9 cellular contexts compared by ENCODE assay signal in the genomic region with DNA sequence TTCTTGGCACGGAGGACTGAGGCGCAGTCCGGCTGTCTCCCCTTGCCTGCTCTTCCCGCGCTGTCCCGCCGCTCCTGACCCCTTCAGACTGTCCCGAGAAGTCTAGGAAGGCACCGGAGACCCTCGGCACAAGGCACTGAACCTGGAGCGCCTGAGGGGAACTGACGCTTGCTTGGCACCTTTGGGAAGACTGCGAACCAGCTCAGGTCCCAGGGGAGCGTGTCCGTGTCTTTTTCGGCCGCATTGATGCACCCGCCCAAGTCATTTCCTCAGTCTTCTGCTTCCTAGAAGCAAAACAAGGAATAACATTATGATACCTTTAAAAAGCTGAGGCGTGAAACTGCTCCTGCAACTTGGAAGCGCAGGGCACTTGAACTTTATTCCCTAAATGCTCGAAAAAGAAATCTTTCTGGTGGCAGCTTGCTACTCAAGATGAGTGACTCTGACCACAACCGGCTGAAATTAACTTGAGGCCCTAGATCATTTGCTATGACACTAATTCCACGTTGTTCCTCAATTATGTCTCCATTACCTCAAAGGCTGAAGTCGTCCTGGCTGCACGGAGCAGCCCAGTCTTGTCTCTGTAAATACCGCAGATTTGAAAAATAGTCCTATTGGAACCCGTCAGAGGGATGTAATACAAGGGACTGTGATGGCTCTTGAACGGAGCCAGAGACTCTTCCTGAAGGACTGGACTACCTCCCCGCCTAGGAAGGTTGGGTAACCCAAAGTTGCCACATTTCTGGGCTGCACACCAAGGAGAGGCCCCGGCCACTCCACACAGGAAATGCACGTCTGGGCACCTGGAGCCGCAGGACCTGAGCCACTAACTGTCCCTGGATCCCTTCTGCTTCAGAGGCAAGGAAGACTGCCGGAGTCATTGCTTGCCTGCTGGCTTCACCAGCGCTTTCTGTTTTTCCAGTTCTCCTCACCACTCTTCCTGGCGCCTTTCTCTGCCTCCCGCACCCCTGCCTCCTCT. TPM values are rescaled to one million over a fixed set of nuclear protein-coding genes. Genes with fewer than 3 reads are reported as not detected.
DNase-seq lines count a peak whose midpoint lies in the region; ATAC-seq, FAIRE-seq and TF ChIP-seq lines count a peak whose summit lies in the region.
"Had no signal": no experiment of that assay in that cellular context is flagged by ENCODE, and none has a peak within 500 bp of the region (broad histone marks: within the 10 kb centered on the region; RNA-seq: fewer than 3 reads in every experiment).

No MANE protein-coding gene starts in this region.

- no peak for DNase-seq in CD8-positive, alpha-beta memory T cell
- peak; percentile 71 for DNase-seq in NB4 (ENCODE audit: low read depth)
- peak; percentile 41 for DNase-seq in endothelial cell of umbilical vein (ENCODE audit: low read depth, low spot score)
- no peak for DNase-seq in stimulated activated naive CD4-positive, alpha-beta T cell (lab: John Stamatoyannopoulos, UW)
- no peak for DNase-seq in head of caudate nucleus
- no peak for DNase-seq in HuH-7.5 (ENCODE audit: low spot score)

- H3K4me1 Mint-ChIP-seq in CD8-positive, alpha-beta memory T cell: peaks cover 4 to 16% (median 6%) of the 10 kb centered on the region in 3 donors

- H3K27ac ChIP-seq in CD8-positive, alpha-beta memory T cell (ENCODE audit: low read depth, low read length): no peak overlapping the region
- H3K27ac ChIP-seq in endothelial cell of umbilical vein (ENCODE audit: insufficient read depth, low read depth, low read length) (peak overlapping the region; percentile 85), parathyroid adenoma (peak overlapping the region; percentile 67)

- H3K36me3 Mint-ChIP-seq in CD8-positive, alpha-beta memory T cell: no peaks in the 10 kb centered on the region

- H3K9ac ChIP-seq in endothelial cell of umbilical vein (replicated peaks; ENCODE audit: extremely low read depth, insufficient read depth, low read length) (peak overlapping the region; percentile 95), parathyroid adenoma (no peak overlapping the region)

- dilution Hi-C loops in endothelial cell of umbilical vein (cut with MboI; ENCODE audit: extremely low pct_ligation_motif_present, low sequenced_read_pairs): loop anchor here (25.0 kb wide), 1 partner anchor 184 kb away; no protein-coding TSS in a partner anchor

- CTCF ChIA-PET in CD8-positive, alpha-beta memory T cell (lab: Charles Lee): no interaction called here
- CTCF ChIA-PET in endothelial cell of umbilical vein (lab: Charles Lee): interaction anchor here (0.7 to 2.1 kb wide), 6 partner anchors 16 to 172 kb away, joined by 3 to 12 read pairs (median 4); no protein-coding TSS in a partner anchor

- BruUV-seq in endothelial cell of umbilical vein (replicated peaks; lab: Mats Ljungman, UMichigan): TSS peak; percentile 20

- ATAC-seq in HG02763 (IDR thresholded peaks at IDR 0.05; ENCODE audit: unreplicated experiment): no peak

- no peaks in the 10 kb centered on the region for H3K9me3 ChIP-seq in CD8-positive, alpha-beta memory T cell (ENCODE audit: low read length)
- no peaks in the 10 kb centered on the region for H3K9me3 ChIP-seq in endothelial cell of umbilical vein (replicated peaks; ENCODE audit: control insufficient read depth, insufficient read depth, low read length)
- H3K9me3 ChIP-seq in parathyroid adenoma (ENCODE audit: control insufficient read depth, low read length): no peaks in the 10 kb centered on the region

- no peaks in the 10 kb centered on the region for H3K9me3 Mint-ChIP-seq in CD8-positive, alpha-beta memory T cell

- no peaks in the 10 kb centered on the region for H3K36me3 ChIP-seq in CD8-positive, alpha-beta memory T cell (ENCODE audit: insufficient read depth, low read length)
- no peaks in the 10 kb centered on the region for H3K36me3 ChIP-seq in endothelial cell of umbilical vein (ENCODE audit: control insufficient read depth in 2 of 2, extremely low read depth in 1 of 2, insufficient read depth in 2 of 2, low read length in 2 of 2)
- no peaks in the 10 kb centered on the region for H3K36me3 ChIP-seq in parathyroid adenoma (ENCODE audit: control insufficient read depth, insufficient read depth, low read length)
- H3K36me3 ChIP-seq: WERI-Rb-1 had no signal

- no peak for FAIRE-seq in endothelial cell of umbilical vein (lab: Jason Lieb, UNC)

- H3K79me2 ChIP-seq in endothelial cell of umbilical vein (ENCODE audit: control insufficient read depth, insufficient read depth, low read length) (peaks cover 35% of the 10 kb centered on the region), parathyroid adenoma (no peaks in the 10 kb centered on the region)

- H3K4me3 ChIP-seq in CD8-positive, alpha-beta memory T cell (ENCODE audit: low read length): no peak overlapping the region
- peak overlapping the region; percentile 27 for H3K4me3 ChIP-seq in NB4 (ENCODE audit: low read depth, low read length)
- H3K4me3 ChIP-seq in endothelial cell of umbilical vein (replicated peaks in 1 of 3; ENCODE audit: insufficient read depth in 1 of 3, low read depth in 1 of 3, low read length in 3 of 3): peak overlapping the region; percentile 95 to 98 (median 96)
- H3K4me3 ChIP-seq in parathyroid adenoma (ENCODE audit: low read depth, low read length): peak overlapping the region; percentile 44

- H2AFZ ChIP-seq in endothelial cell of umbilical vein (ENCODE audit: low read depth, low read length): peak overlapping the region; percentile 84
- H2AFZ ChIP-seq in parathyroid adenoma: no peak overlapping the region

- H3K4me1 ChIP-seq in CD8-positive, alpha-beta memory T cell (ENCODE audit: insufficient read depth, low read length): no peaks in the 10 kb centered on the region
- H3K4me1 ChIP-seq in endothelial cell of umbilical vein (ENCODE audit: control insufficient read depth, extremely low read depth, insufficient read depth, low read length) (peaks cover 35% of the 10 kb centered on the region), parathyroid adenoma (no peaks in the 10 kb centered on the region)

- H3K4me3 Mint-ChIP-seq in CD8-positive, alpha-beta memory T cell: peak overlapping the region in 5 of 7 donors; percentile 19 to 74 (median 33)

- H4K20me1 ChIP-seq in endothelial cell of umbilical vein (replicated peaks; ENCODE audit: control insufficient read depth, extremely low read depth, insufficient read depth, low read length): peaks cover 5% of the 10 kb centered on the region

- peak overlapping the region in 1 of 8 donors; percentile 31 for H3K27ac Mint-ChIP-seq in CD8-positive, alpha-beta memory T cell

- TF ChIP-seq CTCF in NB4 (IDR thresholded peaks at IDR 0.05; ENCODE audit: low read depth, low read length) (no peak), endothelial cell of umbilical vein (IDR thresholded peaks at IDR 0.05; ENCODE audit: extremely low read depth in 1 of 2, insufficient read depth in 1 of 2, low read depth in 1 of 2, low read length in 2 of 2) (no peak), parathyroid adenoma (IDR thresholded peaks at IDR 0.05) (no peak)

- H3K9me1 ChIP-seq in endothelial cell of umbilical vein (replicated peaks; ENCODE audit: control insufficient read depth, extremely low read depth, insufficient read depth, low read length): no peaks in the 10 kb centered on the region

- POLR2A ChIA-PET in CD8-positive, alpha-beta memory T cell (lab: Charles Lee): no interaction called here
- POLR2A ChIA-PET in endothelial cell of umbilical vein (lab: Charles Lee): interaction anchor here (1.7 kb wide), 1 partner anchor 88 kb away, joined by 4 read pairs; no protein-coding TSS in a partner anchor

- no peak for TF ChIP-seq POLR2A in NB4 (IDR thresholded peaks at IDR 0.05; ENCODE audit: extremely low read depth, insufficient read length)
- TF ChIP-seq POLR2A in endothelial cell of umbilical vein (IDR thresholded peaks at IDR 0.05; ENCODE audit: low read depth, low read length): no peak

- peaks cover 30 to 60% of the 10 kb centered on the region in 2 donors for H3K27me3 Mint-ChIP-seq in CD8-positive, alpha-beta memory T cell

- intact Hi-C loops in endothelial cell of umbilical vein (cut with micrococcal nuclease) (loop anchor here (1.0 to 10.0 kb wide), 7 partner anchors 36 to 361 kb away; a partner anchor contains a TSS), head of caudate nucleus (cut with DNase I) (no loop called here)

- peak overlapping the region; percentile 96 for H3K4me2 ChIP-seq in endothelial cell of umbilical vein (ENCODE audit: insufficient read depth, low read length)
- H3K4me2 ChIP-seq in parathyroid adenoma (ENCODE audit: low read length): peak overlapping the region; percentile 69

- H3K27me3 ChIP-seq in CD8-positive, alpha-beta memory T cell (ENCODE audit: insufficient read depth, low read length, poor library complexity, severe bottlenecking): no peaks in the 10 kb centered on the region
- H3K27me3 ChIP-seq in endothelial cell of umbilical vein (ENCODE audit: control insufficient read depth in 2 of 2, insufficient read depth in 2 of 2, low read length in 2 of 2): no peaks in the 10 kb centered on the region
- peaks cover 13% of the 10 kb centered on the region for H3K27me3 ChIP-seq in parathyroid adenoma (ENCODE audit: control insufficient read depth, insufficient read depth, low read length)

TF ChIP-seq in endothelial cell of umbilical vein, 7 proteins besides CTCF, POLR2A, EP300 and RAD21 (continues in another document):
- TF ChIP-seq MYC (IDR thresholded peaks at IDR 0.05; ENCODE audit: low read depth, low read length): no peak
- TF ChIP-seq EZH2 (IDR thresholded peaks at IDR 0.05; ENCODE audit: borderline replicate concordance, low read depth, low read length, severe bottlenecking): no peak
- no peak for TF ChIP-seq POLR2AphosphoS5 (IDR thresholded peaks at IDR 0.05; ENCODE audit: insufficient read depth, low read depth, low read length)
- no peak for TF ChIP-seq FOS (IDR thresholded peaks at IDR 0.05; ENCODE audit: borderline replicate concordance, insufficient read depth, low read length)
- TF ChIP-seq, protein P1, sequence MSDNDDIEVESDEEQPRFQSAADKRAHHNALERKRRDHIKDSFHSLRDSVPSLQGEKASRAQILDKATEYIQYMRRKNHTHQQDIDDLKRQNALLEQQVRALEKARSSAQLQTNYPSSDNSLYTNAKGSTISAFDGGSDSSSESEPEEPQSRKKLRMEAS (IDR thresholded peaks at IDR 0.05; ENCODE audit: insufficient read depth, insufficient read length): no peak
- TF ChIP-seq JUN (IDR thresholded peaks at IDR 0.05; ENCODE audit: borderline replicate concordance, insufficient read depth, insufficient read length, low read depth): no peak

RNA-seq across cellular contexts. Expression of a gene that starts 0.9 kb away (rescaled TPM):
- total RNA-seq in CD8-positive, alpha-beta memory T cell: 1 to 10 TPM; 2.4 to 2.7 TPM
- polyA plus RNA-seq in CD8-positive, alpha-beta memory T cell: not detected
- total RNA-seq in endothelial cell of umbilical vein: 104 and 178 TPM in 2 replicates
- 16.0 and 17.9 TPM in 2 replicates for polyA plus RNA-seq in endothelial cell of umbilical vein
- 19.5 and 20.7 TPM in 2 replicates for polyA plus RNA-seq in endothelial cell of umbilical vein (2011; cell fraction: cytosol; rRNA removed)
- 34.8 and 37.3 TPM in 2 replicates for polyA plus RNA-seq in endothelial cell of umbilical vein (2011; cell fraction: nucleus; rRNA removed)
- 59.0 and 77.2 TPM in 2 replicates for polyA plus RNA-seq in endothelial cell of umbilical vein (2012)
- polyA minus RNA-seq in endothelial cell of umbilical vein: 47.7 and 52.6 TPM in 2 replicates
- polyA minus RNA-seq in endothelial cell of umbilical vein (2011; cell fraction: cytosol; rRNA and poly(A)+ RNA removed): not detected
- polyA minus RNA-seq in endothelial cell of umbilical vein (2011; cell fraction: nucleus; rRNA and poly(A)+ RNA removed): 36.8 and 57.0 TPM in 2 replicates

Comparison
In these comparisons a context has a peak if more than half of its experiments do, and no peak if none do; other contexts are left out.
1. DNase-seq: peak in NB4 (single experiment) and endothelial cell of umbilical vein (single experiment); none in CD8-positive, alpha-beta memory T cell (0 of 5), stimulated activated naive CD4-positive, alpha-beta T cell (0 of 6), head of caudate nucleus (0 of 42) and HuH-7.5 (single experiment).
2. RNA of a gene that starts 0.9 kb away (total RNA-seq): 104 to 178 TPM in endothelial cell of umbilical vein; 2.4 to 2.7 TPM in CD8-positive, alpha-beta memory T cell; every median in the first group is over 10 times any median in the second.